19 cellular contexts compared by ENCODE assay signal in the genomic region with DNA sequence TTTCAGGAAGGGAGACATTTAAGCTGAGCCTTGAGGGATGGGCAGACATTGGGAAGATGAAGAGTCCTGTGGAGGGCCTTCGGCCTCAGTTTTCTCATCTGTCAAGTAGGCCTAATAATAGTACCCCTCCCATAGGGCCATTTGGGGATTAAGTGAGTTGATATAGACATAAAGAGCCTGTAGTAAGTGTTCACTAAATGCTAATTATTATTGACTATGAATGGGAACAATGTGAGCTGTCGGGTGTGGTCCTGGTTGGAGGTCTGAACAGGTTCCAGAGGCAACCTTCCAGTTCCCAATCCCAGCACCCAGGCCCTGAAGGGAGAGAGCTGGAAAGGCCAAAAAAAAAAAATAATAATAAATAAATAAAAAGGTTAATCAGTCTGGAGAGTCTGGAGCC.
"Had no signal": no experiment of that assay in that cellular context is flagged by ENCODE, and none has a peak within 500 bp of the region (broad histone marks: within the 10 kb centered on the region; RNA-seq: fewer than 3 reads in every experiment).

No MANE protein-coding gene starts in this region.

- FAIRE-seq: kidney had no signal

- H3K27ac ChIP-seq: heart left ventricle, hepatocyte, prostate gland, right atrium auricular region, sigmoid colon, tibial artery had no signal

- H3K4me2 ChIP-seq: hepatocyte had no signal

- H3K4me1 ChIP-seq: prostate gland had no signal

- H3K9me3 ChIP-seq: gastrocnemius medialis, prostate gland, testis had no signal

- ATAC-seq: heart left ventricle; left lobe of liver; natural killer cell; stimulated activated effector memory CD8-positive, alpha-beta T cell treated with anti-CD3 and anti-CD28 coated beads, Interleukin-12 subunit alpha, Interleukin-12 subunit beta, amount 100 ng/mL, for 72 hours had no signal

- H3K36me3 ChIP-seq: gastrocnemius medialis, heart left ventricle, prostate gland, right atrium auricular region, sigmoid colon, tibial artery had no signal

- DNase-seq: cortex of kidney; foreskin fibroblast; gastrocnemius medialis; heart left ventricle; kidney; natural killer cell; sigmoid colon; stimulated activated CD4-positive, alpha-beta T cell treated with anti-CD3 and anti-CD28 coated beads, Interleukin-2, amount 100 ng/mL, for 24 hours; stimulated activated CD4-positive, alpha-beta T cell treated with anti-CD3 and anti-CD28 coated beads, Interleukin-4, amount 100 ng/mL, for 24 hours; stimulated activated naive CD4-positive, alpha-beta T cell treated with Interleukin-2 at 50 U/mL for 16 hours; substantia nigra; testis had no signal

- H3K27me3 ChIP-seq: gastrocnemius medialis, heart left ventricle, hepatocyte, right atrium auricular region, testis had no signal

- H2AFZ ChIP-seq: hepatocyte had no signal

- H3K79me2 ChIP-seq: hepatocyte had no signal

- H3K4me3 ChIP-seq: gastrocnemius medialis, heart left ventricle, hepatocyte, lung, prostate gland, right atrium auricular region, sigmoid colon, testis, tibial artery had no signal
